1 cellular context compared by ENCODE assay signal in the genomic region with DNA sequence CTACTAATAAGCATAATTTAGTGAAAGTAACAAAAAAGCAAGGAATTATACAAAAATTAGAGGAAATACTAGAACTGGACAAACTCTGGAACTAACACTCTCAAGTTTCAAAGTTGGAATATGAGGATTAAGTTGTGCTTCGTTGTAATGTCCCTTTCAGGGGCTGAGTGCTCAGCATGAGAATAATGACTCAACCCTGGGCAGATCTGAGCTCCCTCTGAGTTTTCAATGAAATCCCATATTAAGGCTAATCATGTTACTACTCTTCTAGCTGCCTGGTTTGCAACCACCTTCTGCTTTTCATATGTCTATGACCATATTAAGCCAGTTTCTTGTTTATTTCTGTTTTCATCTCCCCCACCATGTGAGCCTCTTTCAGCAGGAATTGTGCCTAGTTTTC.
TF ChIP-seq lines count a peak whose summit lies in the region.

No MANE protein-coding gene starts in this region.

TF ChIP-seq in GM23338, 12 proteins besides CTCF, POLR2A, EP300 and RAD21 (continued from another document):
- TF ChIP-seq, protein P1, sequence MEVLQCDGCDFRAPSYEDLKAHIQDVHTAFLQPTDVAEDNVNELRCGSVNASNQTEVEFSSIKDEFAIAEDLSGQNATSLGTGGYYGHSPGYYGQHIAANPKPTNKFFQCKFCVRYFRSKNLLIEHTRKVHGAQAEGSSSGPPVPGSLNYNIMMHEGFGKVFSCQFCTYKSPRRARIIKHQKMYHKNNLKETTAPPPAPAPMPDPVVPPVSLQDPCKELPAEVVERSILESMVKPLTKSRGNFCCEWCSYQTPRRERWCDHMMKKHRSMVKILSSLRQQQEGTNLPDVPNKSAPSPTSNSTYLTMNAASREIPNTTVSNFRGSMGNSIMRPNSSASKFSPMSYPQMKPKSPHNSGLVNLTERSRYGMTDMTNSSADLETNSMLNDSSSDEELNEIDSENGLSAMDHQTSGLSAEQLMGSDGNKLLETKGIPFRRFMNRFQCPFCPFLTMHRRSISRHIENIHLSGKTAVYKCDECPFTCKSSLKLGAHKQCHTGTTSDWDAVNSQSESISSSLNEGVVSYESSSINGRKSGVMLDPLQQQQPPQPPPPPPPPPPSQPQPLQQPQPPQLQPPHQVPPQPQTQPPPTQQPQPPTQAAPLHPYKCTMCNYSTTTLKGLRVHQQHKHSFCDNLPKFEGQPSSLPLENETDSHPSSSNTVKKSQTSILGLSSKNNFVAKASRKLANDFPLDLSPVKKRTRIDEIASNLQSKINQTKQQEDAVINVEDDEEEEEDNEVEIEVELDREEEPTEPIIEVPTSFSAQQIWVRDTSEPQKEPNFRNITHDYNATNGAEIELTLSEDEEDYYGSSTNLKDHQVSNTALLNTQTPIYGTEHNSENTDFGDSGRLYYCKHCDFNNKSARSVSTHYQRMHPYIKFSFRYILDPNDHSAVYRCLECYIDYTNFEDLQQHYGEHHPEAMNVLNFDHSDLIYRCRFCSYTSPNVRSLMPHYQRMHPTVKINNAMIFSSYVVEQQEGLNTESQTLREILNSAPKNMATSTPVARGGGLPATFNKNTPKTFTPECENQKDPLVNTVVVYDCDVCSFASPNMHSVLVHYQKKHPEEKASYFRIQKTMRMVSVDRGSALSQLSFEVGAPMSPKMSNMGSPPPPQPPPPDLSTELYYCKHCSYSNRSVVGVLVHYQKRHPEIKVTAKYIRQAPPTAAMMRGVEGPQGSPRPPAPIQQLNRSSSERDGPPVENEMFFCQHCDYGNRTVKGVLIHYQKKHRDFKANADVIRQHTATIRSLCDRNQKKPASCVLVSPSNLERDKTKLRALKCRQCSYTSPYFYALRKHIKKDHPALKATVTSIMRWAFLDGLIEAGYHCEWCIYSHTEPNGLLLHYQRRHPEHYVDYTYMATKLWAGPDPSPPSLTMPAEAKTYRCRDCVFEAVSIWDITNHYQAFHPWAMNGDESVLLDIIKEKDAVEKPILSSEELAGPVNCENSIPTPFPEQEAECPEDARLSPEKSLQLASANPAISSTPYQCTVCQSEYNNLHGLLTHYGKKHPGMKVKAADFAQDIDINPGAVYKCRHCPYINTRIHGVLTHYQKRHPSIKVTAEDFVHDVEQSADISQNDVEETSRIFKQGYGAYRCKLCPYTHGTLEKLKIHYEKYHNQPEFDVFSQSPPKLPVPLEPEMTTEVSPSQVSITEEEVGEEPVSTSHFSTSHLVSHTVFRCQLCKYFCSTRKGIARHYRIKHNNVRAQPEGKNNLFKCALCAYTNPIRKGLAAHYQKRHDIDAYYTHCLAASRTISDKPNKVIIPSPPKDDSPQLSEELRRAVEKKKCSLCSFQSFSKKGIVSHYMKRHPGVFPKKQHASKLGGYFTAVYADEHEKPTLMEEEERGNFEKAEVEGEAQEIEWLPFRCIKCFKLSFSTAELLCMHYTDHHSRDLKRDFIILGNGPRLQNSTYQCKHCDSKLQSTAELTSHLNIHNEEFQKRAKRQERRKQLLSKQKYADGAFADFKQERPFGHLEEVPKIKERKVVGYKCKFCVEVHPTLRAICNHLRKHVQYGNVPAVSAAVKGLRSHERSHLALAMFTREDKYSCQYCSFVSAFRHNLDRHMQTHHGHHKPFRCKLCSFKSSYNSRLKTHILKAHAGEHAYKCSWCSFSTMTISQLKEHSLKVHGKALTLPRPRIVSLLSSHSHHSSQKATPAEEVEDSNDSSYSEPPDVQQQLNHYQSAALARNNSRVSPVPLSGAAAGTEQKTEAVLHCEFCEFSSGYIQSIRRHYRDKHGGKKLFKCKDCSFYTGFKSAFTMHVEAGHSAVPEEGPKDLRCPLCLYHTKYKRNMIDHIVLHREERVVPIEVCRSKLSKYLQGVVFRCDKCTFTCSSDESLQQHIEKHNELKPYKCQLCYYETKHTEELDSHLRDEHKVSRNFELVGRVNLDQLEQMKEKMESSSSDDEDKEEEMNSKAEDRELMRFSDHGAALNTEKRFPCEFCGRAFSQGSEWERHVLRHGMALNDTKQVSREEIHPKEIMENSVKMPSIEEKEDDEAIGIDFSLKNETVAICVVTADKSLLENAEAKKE (CRISPR knock-in tag; IDR thresholded peaks at IDR 0.05), result no peak
